In genomic region chr6:109739671-109740070, GRCh38 we compare ENCODE assay signal across 22 cellular contexts. TPM values are rescaled to one million over a fixed set of nuclear protein-coding genes. Genes with fewer than 3 reads are reported as not detected.
DNase-seq lines count a peak whose midpoint lies in the region; ATAC-seq and TF ChIP-seq lines count a peak whose summit lies in the region.
"Had no signal": no experiment of that assay in that cellular context is flagged by ENCODE, and none has a peak within 500 bp of the region (broad histone marks: within the 10 kb centered on the region; RNA-seq: fewer than 3 reads in every experiment).

No MANE protein-coding gene starts in this region.

- peaks cover 38% of the 10 kb centered on the region for H3K4me1 Mint-ChIP-seq in WTC11

- POLR2A ChIA-PET in WTC11 (lab: Charles Lee) = no interaction called here

- CTCF ChIA-PET in WTC11 (lab: Charles Lee) = no interaction called here

- peaks cover 28% of the 10 kb centered on the region for H3K36me3 Mint-ChIP-seq in WTC11

- H3K4me3 Mint-ChIP-seq in WTC11 = no peak overlapping the region
- H3K4me3 Mint-ChIP-seq: B cell; CD8-positive, alpha-beta T cell had no signal

- ATAC-seq in WTC11 = no peak
- ATAC-seq: CD8-positive, alpha-beta T cell; HCT116; Right ventricle myocardium inferior; SK-N-SH treated with all-trans-retinoic acid at 6 μM for 48 hours had no signal

- no peaks in the 10 kb centered on the region for H3K27me3 Mint-ChIP-seq in WTC11 (ENCODE audit: low read depth)
- H3K27me3 Mint-ChIP-seq: B cell had no signal

- H3K9me3 Mint-ChIP-seq in WTC11 = peaks cover 5% of the 10 kb centered on the region; the same call in 1 of the 2 replicates
- H3K9me3 Mint-ChIP-seq: CD8-positive, alpha-beta T cell had no signal

- peak overlapping the region; percentile 70; the same call in 1 of the 2 replicates for H3K27ac Mint-ChIP-seq in WTC11
- H3K27ac Mint-ChIP-seq: B cell; CD8-positive, alpha-beta T cell had no signal

- peak; percentile 47 for DNase-seq in DMS 273 (lab: John Stamatoyannopoulos, UW; ENCODE audit: unreplicated experiment)
- DNase-seq in DMS 273 treated with DMSO at 0.1 percent for 48 hours (lab: John Stamatoyannopoulos, UW) = no peak
- DNase-seq in D341Med (ENCODE audit: low spot score) = peak; percentile 25
- DNase-seq in WTC11 (ENCODE audit: low spot score) = no peak
- peak; percentile 8 for DNase-seq in myocyte (ENCODE audit: low read depth)
- no peak for DNase-seq in activated CD8-positive, alpha-beta memory T cell treated with anti-CD3 and anti-CD28 coated beads, Interleukin-2, amount 50 U/mL, for 48 hours
- DNase-seq in activated T-cell treated with anti-CD3 and anti-CD28 coated beads, Interleukin-2, amount 50 U/mL, for 1 hour = no peak
- DNase-seq in nucleus accumbens (lab: John Stamatoyannopoulos, UW) = no peak
- DNase-seq: Caco-2; CD8-positive, alpha-beta T cell; DMS153; DND-41; NCI-H1048; NCI-H1436; NCI-H1930; NCI-H2107; PC-9; SJCRH30 had no signal

- TF ChIP-seq CTCF in WTC11 (IDR thresholded peaks at IDR 0.05) = no peak

TF ChIP-seq in WTC11, 78 proteins besides CTCF, POLR2A, EP300 and RAD21:
- TF ChIP-seq ZNF416 (CRISPR knock-in tag; IDR thresholded peaks at IDR 0.05) (no peak), TP53 (CRISPR knock-in tag; IDR thresholded peaks at IDR 0.05) (no peak), NFATC4 (CRISPR knock-in tag; IDR thresholded peaks at IDR 0.05) (no peak), ZBTB43 (CRISPR knock-in tag; IDR thresholded peaks at IDR 0.05) (no peak), ZNF219 (CRISPR knock-in tag; IDR thresholded peaks at IDR 0.05; ENCODE audit: borderline replicate concordance) (no peak), USF1 (CRISPR knock-in tag; IDR thresholded peaks at IDR 0.05) (no peak), ETV6 (CRISPR knock-in tag; IDR thresholded peaks at IDR 0.05) (no peak), MYBL2 (CRISPR knock-in tag; IDR thresholded peaks at IDR 0.05) (no peak), ERG (CRISPR knock-in tag; IDR thresholded peaks at IDR 0.05) (no peak)

RNA-seq across cellular contexts. Expression of gene FIG4, which starts 48.6 kb away (rescaled TPM):
- total RNA-seq in WTC11 (2021) (21.3 to 24.8 TPM (median 24.3 TPM) in 3 replicates), myocyte (11.7 and 13.6 TPM in 2 replicates)
- 11.5 TPM for polyA plus RNA-seq in myocyte (2012)

RNA-seq across cellular contexts. Expression of gene AK9, which starts 48.7 kb away (rescaled TPM):
- 3.7 to 4.6 TPM (median 4.3 TPM) in 3 replicates for total RNA-seq in WTC11 (2021)
- 10.4 and 13.0 TPM in 2 replicates for total RNA-seq in myocyte
- 4.6 TPM for polyA plus RNA-seq in myocyte (2012)

Comparison
In these comparisons a context has a peak if more than half of its experiments do, and no peak if none do; other contexts are left out.
1. DNase-seq: peak in DMS 273 (single experiment), D341Med (single experiment) and myocyte (single experiment); none in DMS 273 treated with DMSO at 0.1 percent for 48 hours (single experiment), WTC11 (single experiment), activated CD8-positive, alpha-beta memory T cell treated with anti-CD3 and anti-CD28 coated beads, Interleukin-2, amount 50 U/mL, for 48 hours (single experiment), activated T-cell treated with anti-CD3 and anti-CD28 coated beads, Interleukin-2, amount 50 U/mL, for 1 hour (single experiment) and nucleus accumbens (0 of 56).